In the genomic region with DNA sequence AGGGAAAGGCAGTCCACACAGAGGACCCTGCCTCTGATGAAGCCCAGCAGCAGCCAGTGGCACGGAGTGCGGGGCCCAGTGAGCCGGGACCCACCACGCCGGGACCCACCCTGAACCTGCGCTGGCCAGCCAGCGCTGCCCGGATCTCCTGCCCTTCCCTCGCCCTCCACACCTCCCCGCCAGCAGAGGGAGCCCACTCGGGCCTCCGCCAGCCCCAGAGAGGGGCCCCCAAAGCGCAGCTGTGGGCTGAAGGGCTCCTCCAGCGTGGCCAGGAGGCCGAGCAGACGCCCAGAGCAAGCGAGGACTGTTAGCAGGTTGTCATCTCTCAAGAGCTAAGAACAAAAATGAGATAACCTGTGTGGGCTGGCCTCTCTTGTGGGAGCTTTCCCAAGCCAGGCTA, we compare ENCODE assay signal across 20 cellular contexts.
DNase-seq lines count a peak whose midpoint lies in the region; ATAC-seq, FAIRE-seq and TF ChIP-seq lines count a peak whose summit lies in the region.
"Had no signal": no experiment of that assay in that cellular context is flagged by ENCODE, and none has a peak within 500 bp of the region (broad histone marks: within the 10 kb centered on the region; RNA-seq: fewer than 3 reads in every experiment).

No MANE protein-coding gene starts in this region.

- H3K18ac ChIP-seq in H1 (ENCODE audit: extremely low read depth, low read length) = no peak overlapping the region

- ATAC-seq in Panc1 = no peak
- peak; percentile 16 for ATAC-seq in upper lobe of right lung
- no peak for ATAC-seq in GM18502 (IDR thresholded peaks at IDR 0.05; ENCODE audit: poor library complexity, unreplicated experiment)
- no peak for ATAC-seq in GM21786 (IDR thresholded peaks at IDR 0.05; ENCODE audit: unreplicated experiment)

- H3K27ac ChIP-seq in Panc1 (ENCODE audit: low read length) (no peak overlapping the region), H1 (ENCODE audit: low read depth, low read length) (no peak overlapping the region), upper lobe of right lung (no peak overlapping the region)
- H3K27ac ChIP-seq: 22Rv1, Peyer's patch, SK-N-MC had no signal

- H2AFZ ChIP-seq in H1 (ENCODE audit: low read length) = no peak overlapping the region

- no peak overlapping the region for H3K14ac ChIP-seq in H1 (ENCODE audit: insufficient read length)

- H4K5ac ChIP-seq in H1 (ENCODE audit: insufficient read length, low read depth, low read length) = no peak overlapping the region

- 95% methylated on average over 11 of the region's 17 CpGs; no CpG with 5 or more reads in 1 of the 2 experiments for WGBS in H1 (ENCODE audit: extremely low coverage in 1 of 2, insufficient coverage in 1 of 2, insufficient read length in 1 of 2, insufficient replicate concordance in 2 of 2, low coverage in 1 of 2, low lambda C conversion rate in 2 of 2, missing lambda C conversion rate in 1 of 2), 2 experiments

- CTCF ChIA-PET in Panc1 (lab: Charles Lee) = interaction anchor here (0.6 kb wide), 1 partner anchor 436 kb away, joined by 4 read pairs; no protein-coding TSS in a partner anchor
- CTCF ChIA-PET in H1 (lab: Charles Lee; ENCODE audit: partially characterized antibody) = interaction anchor here (0.6 to 1.5 kb wide), 7 partner anchors 10 to 1798 kb away, joined by 3 to 6 read pairs (median 3); no protein-coding TSS in a partner anchor

- TF ChIP-seq CTCF in Panc1 (IDR thresholded peaks at IDR 0.05) = peak; percentile 32
- TF ChIP-seq CTCF in H1 (IDR thresholded peaks at IDR 0.05; ENCODE audit: control extremely low read depth in 1 of 3, insufficient read depth in 1 of 3, low read depth in 1 of 3, low read length in 3 of 3) = peak; percentile 28 to 46 (median 34)
- TF ChIP-seq CTCF in upper lobe of right lung (IDR thresholded peaks at IDR 0.05) = no peak

- BruUV-seq in Panc1 (replicated peaks; lab: Mats Ljungman, UMichigan) = no TSS peak

- no peak overlapping the region for H2BK20ac ChIP-seq in H1 (ENCODE audit: low read length)

- H3K9me3 ChIP-seq in Panc1 (ENCODE audit: control insufficient read depth, insufficient read depth, low read depth, low read length) = no peaks in the 10 kb centered on the region
- H3K9me3 ChIP-seq in H1 (ENCODE audit: insufficient read depth in 2 of 2, low read depth in 1 of 2, low read length in 1 of 2) = peaks cover 0 to 3% of the 10 kb centered on the region in 2 experiments; a peak in 1 of 4 replicates
- no peaks in the 10 kb centered on the region for H3K9me3 ChIP-seq in upper lobe of right lung
- H3K9me3 ChIP-seq: MG63 had no signal

- H2AK5ac ChIP-seq in H1 (ENCODE audit: low read depth, low read length) = no peak overlapping the region

- DNase-seq in NCI-H748 (lab: John Stamatoyannopoulos, UW; ENCODE audit: unreplicated experiment) (peak; percentile 4), NCI-H748 treated with DMSO at 0.1 percent for 48 hours (lab: John Stamatoyannopoulos, UW) (no peak), Panc1 (ENCODE audit: low read depth, low spot score) (no peak), H1 (ENCODE audit: low read depth in 1 of 2, low spot score in 2 of 2) (no peak), upper lobe of right lung (no peak), superior temporal gyrus (ENCODE audit: extremely low spot score) (no peak)
- DNase-seq: KBM-7, MG63, NCI-H1105 treated with DMSO at 0.1 percent for 48 hours, NCI-H146, NCI-H1930, NCI-H446, NCI-H524 treated with DMSO at 0.1 percent for 48 hours, Peyer's patch, SIG-M5 had no signal

- H3K79me1 ChIP-seq in H1 (ENCODE audit: low read depth, low read length) = no peaks in the 10 kb centered on the region

- H3K27me3 ChIP-seq in Panc1 (ENCODE audit: control insufficient read depth, insufficient read depth, low read length) (no peaks in the 10 kb centered on the region), H1 (replicated peaks in 1 of 4; ENCODE audit: control insufficient read depth in 3 of 4, extremely low read depth in 1 of 4, insufficient read depth in 3 of 4, low read length in 3 of 4) (no peaks in the 10 kb centered on the region), upper lobe of right lung (no peaks in the 10 kb centered on the region)
- H3K27me3 ChIP-seq: MG63, Peyer's patch had no signal

- FAIRE-seq in H1 (lab: Jason Lieb, UNC) = no peak
- FAIRE-seq: H54 had no signal

- TF ChIP-seq RAD21 in H1 (IDR thresholded peaks at IDR 0.05 in 1 of 2, conservative IDR thresholded peaks at IDR 0.05 in 1 of 2; ENCODE audit: low read depth in 2 of 2, low read length in 2 of 2) = peak; percentile 23 to 43; a peak in 3 of 4 replicates

- H3K4ac ChIP-seq in H1 (replicated peaks; ENCODE audit: insufficient read length, low read depth, low read length) = no peak overlapping the region

- H3K9ac ChIP-seq in H1 (replicated peaks in 1 of 4; ENCODE audit: extremely low read depth in 1 of 4, low read depth in 3 of 4, low read length in 3 of 4) = no peak overlapping the region

- no peak overlapping the region for H4K91ac ChIP-seq in H1 (replicated peaks; ENCODE audit: insufficient read length, low read length)

- H4K20me1 ChIP-seq in H1 (replicated peaks in 1 of 2; ENCODE audit: control insufficient read depth in 1 of 2, insufficient read depth in 2 of 2, low read length in 2 of 2) = no peaks in the 10 kb centered on the region

- in situ Hi-C loops in Panc1 (cut with HindIII; ENCODE audit: low pct_unique_long_range_greater_than_20kb, low sequenced_read_pairs) = no loop called here

- no peaks in the 10 kb centered on the region for H3K79me2 ChIP-seq in H1 (ENCODE audit: control insufficient read depth in 1 of 2, insufficient read depth in 2 of 2, low read length in 2 of 2)

- intact Hi-C loops in Panc1 (cut with micrococcal nuclease; ENCODE audit: unreplicated experiment) (no loop called here), upper lobe of right lung (cut with DNase I) (no loop called here)

- H2BK12ac ChIP-seq in H1 (ENCODE audit: low read depth, low read length) = no peak overlapping the region

- TF ChIP-seq POLR2A in H1 (IDR thresholded peaks at IDR 0.05; ENCODE audit: control extremely low read depth in 1 of 2, low read depth in 2 of 2, low read length in 2 of 2) = no peak

- no peak overlapping the region for H3K23ac ChIP-seq in H1 (ENCODE audit: insufficient read length)

- no peak overlapping the region for H2BK120ac ChIP-seq in H1 (replicated peaks; ENCODE audit: low read depth, low read length)

- H3K4me2 ChIP-seq in H1 (ENCODE audit: insufficient read depth in 1 of 2, low read depth in 2 of 2, low read length in 2 of 2) = no peak overlapping the region

- POLR2A ChIA-PET in Panc1 (lab: Charles Lee) (no interaction called here), H1 (lab: Charles Lee; ENCODE audit: partially characterized antibody) (no interaction called here)

- no peak overlapping the region for H3K56ac ChIP-seq in H1 (replicated peaks; ENCODE audit: insufficient read length, low read depth, low read length)

- TF ChIP-seq EP300 in H1 (IDR thresholded peaks at IDR 0.05; ENCODE audit: borderline replicate concordance in 1 of 2, low read depth in 2 of 2, low read length in 2 of 2) = no peak

- no peaks in the 10 kb centered on the region for H3K36me3 ChIP-seq in Panc1 (ENCODE audit: control insufficient read depth, insufficient read depth, low read length)
- no peaks in the 10 kb centered on the region for H3K36me3 ChIP-seq in H1 (ENCODE audit: control insufficient read depth in 2 of 4, insufficient read depth in 4 of 4, low read length in 3 of 4)
- H3K36me3 ChIP-seq in upper lobe of right lung = no peaks in the 10 kb centered on the region
- H3K36me3 ChIP-seq: MG63, Peyer's patch had no signal

- no peaks in the 10 kb centered on the region for H3K23me2 ChIP-seq in H1 (ENCODE audit: low read depth, low read length)

- H4K8ac ChIP-seq in H1 (ENCODE audit: extremely low read depth, insufficient read depth, low read length) = no peak overlapping the region

- H3K4me1 ChIP-seq in Panc1 (ENCODE audit: control insufficient read depth, insufficient read depth, low read length) (no peaks in the 10 kb centered on the region), H1 (replicated peaks in 1 of 4; ENCODE audit: control insufficient read depth in 3 of 4, insufficient read depth in 4 of 4, low read length in 3 of 4) (peaks cover 0 to 10% (median 2%) of the 10 kb centered on the region in 4 experiments; a peak in 3 of 7 replicates), upper lobe of right lung (no peaks in the 10 kb centered on the region)

- H2BK15ac ChIP-seq in H1 (ENCODE audit: low read length) = no peak overlapping the region

- no peak overlapping the region for H3K4me3 ChIP-seq in Panc1 (ENCODE audit: low read depth in 2 of 2, low read length in 2 of 2)
- H3K4me3 ChIP-seq in H1 (ENCODE audit: extremely low read depth in 1 of 4, insufficient read depth in 2 of 4, low read depth in 3 of 4, low read length in 4 of 4) = no peak overlapping the region
- H3K4me3 ChIP-seq in upper lobe of right lung = no peak overlapping the region
- H3K4me3 ChIP-seq: MG63, Peyer's patch, SK-N-MC had no signal

- no peak overlapping the region for H2BK5ac ChIP-seq in H1 (ENCODE audit: low read depth, low read length)

TF ChIP-seq in H1, 55 proteins besides CTCF, POLR2A, EP300 and RAD21:
- TF ChIP-seq TCF12 (IDR thresholded peaks at IDR 0.05; ENCODE audit: low read depth, low read length) (no peak), SRF (IDR thresholded peaks at IDR 0.05; ENCODE audit: low read depth, low read length) (no peak)
